In genomic region chr22:44622685-44623084, GRCh38 we compare ENCODE assay signal across 13 cellular contexts.
DNase-seq lines count a peak whose midpoint lies in the region; ATAC-seq and TF ChIP-seq lines count a peak whose summit lies in the region.
"Had no signal": no experiment of that assay in that cellular context is flagged by ENCODE, and none has a peak within 500 bp of the region (broad histone marks: within the 10 kb centered on the region; RNA-seq: fewer than 3 reads in every experiment).

No MANE protein-coding gene starts in this region.

- no peaks in the 10 kb centered on the region for H3K36me3 ChIP-seq in IMR-90 (ENCODE audit: control insufficient read depth, insufficient read depth, low read length)
- H3K36me3 ChIP-seq: BLaER1 treated with 17β-estradiol and CSF1 and Interleukin-3, amounts not matched to agents 10 nM and 100 nM; SJSA1 had no signal

- no peak overlapping the region for H3K4me3 Mint-ChIP-seq in T-helper 1 cell treated with Interleukin-12 subunit alpha and Interleukin-12 subunit beta and Interleukin-4 antibody, amounts not matched to agents 30 μg/mL and 1 μg/mL, for 36 hours
- H3K4me3 Mint-ChIP-seq in immature natural killer cell, result peak overlapping the region in 1 of 5 donors; percentile 6
- H3K4me3 Mint-ChIP-seq in progenitor cell of endocrine pancreas (ENCODE audit: low read depth), result no peak overlapping the region

- H3K4ac ChIP-seq in IMR-90 (ENCODE audit: low read depth, low read length), result no peak overlapping the region

- peaks cover 7% of the 10 kb centered on the region for H3K4me1 Mint-ChIP-seq in T-helper 1 cell treated with Interleukin-12 subunit alpha and Interleukin-12 subunit beta and Interleukin-4 antibody, amounts not matched to agents 30 μg/mL and 1 μg/mL, for 36 hours (ENCODE audit: low read depth)
- H3K4me1 Mint-ChIP-seq in immature natural killer cell (peaks cover 7 to 8% of the 10 kb centered on the region in 2 donors), progenitor cell of endocrine pancreas (ENCODE audit: low read depth) (no peaks in the 10 kb centered on the region)

- no peak overlapping the region for H3K9ac ChIP-seq in IMR-90 (ENCODE audit: low read depth, low read length)
- H3K9ac ChIP-seq: BLaER1 treated with 17β-estradiol and CSF1 and Interleukin-3, amounts not matched to agents 10 nM and 100 nM had no signal

- no peak for TF ChIP-seq POLR2A in IMR-90 (IDR thresholded peaks at IDR 0.05; ENCODE audit: low read depth, low read length)

- H4K8ac ChIP-seq in IMR-90 (ENCODE audit: low read depth in 2 of 2, low read length in 2 of 2), result no peak overlapping the region

- no peak overlapping the region for H3K27ac ChIP-seq in IMR-90 (ENCODE audit: insufficient read depth, low read length)
- H3K27ac ChIP-seq: BLaER1 treated with 17β-estradiol and CSF1 and Interleukin-3, amounts not matched to agents 10 nM and 100 nM; SJSA1 had no signal

- in situ Hi-C loops in IMR-90 (cut with MboI; ENCODE audit: low sequenced_read_pairs), result loop anchor here (5.0 to 10.0 kb wide), 2 partner anchors 308 to 535 kb away; partner anchors contain the start of gene SHISAL1

- dilution Hi-C loops in IMR-90 (cut with HindIII; ENCODE audit: low sequenced_read_pairs, unreplicated experiment), result no loop called here

- H3K9me1 ChIP-seq in IMR-90 (ENCODE audit: insufficient read depth, low read length), result peaks cover 4% of the 10 kb centered on the region

- CTCF ChIA-PET in IMR-90 (lab: Yijun Ruan, JAX), result no interaction called here

- DNase-seq in T-helper 1 cell (no peak), IMR-90 (no peak), immature natural killer cell (peak in 1 of 3 donors; percentile 30), progenitor cell of endocrine pancreas (ENCODE audit: low spot score, unreplicated experiment) (no peak), occipital lobe (lab: John Stamatoyannopoulos, UW) (no peak), NCI-H82 (lab: John Stamatoyannopoulos, UW) (no peak)
- DNase-seq: Caco-2, NCI-H1694 treated with DMSO at 0.1 percent for 48 hours had no signal

- no peaks in the 10 kb centered on the region for H3K27me3 Mint-ChIP-seq in T-helper 1 cell treated with Interleukin-12 subunit alpha and Interleukin-12 subunit beta and Interleukin-4 antibody, amounts not matched to agents 30 μg/mL and 1 μg/mL, for 36 hours (ENCODE audit: low read depth)
- H3K27me3 Mint-ChIP-seq in immature natural killer cell (ENCODE audit: low read depth in 3 of 3) (peaks cover 2 to 7% (median 4%) of the 10 kb centered on the region in 3 donors), progenitor cell of endocrine pancreas (peaks cover 29% of the 10 kb centered on the region)

- no peak overlapping the region for H3K14ac ChIP-seq in IMR-90 (replicated peaks; ENCODE audit: low read depth, low read length)

- no peaks in the 10 kb centered on the region for H3K9me3 ChIP-seq in IMR-90 (ENCODE audit: control insufficient read depth, insufficient read depth, low read length)
- H3K9me3 ChIP-seq: BLaER1 treated with 17β-estradiol and CSF1 and Interleukin-3, amounts not matched to agents 10 nM and 100 nM; SJSA1 had no signal

- H2BK120ac ChIP-seq in IMR-90 (ENCODE audit: low read depth, low read length), result no peak overlapping the region

- no peaks in the 10 kb centered on the region for H3K4me1 ChIP-seq in IMR-90 (ENCODE audit: control insufficient read depth, insufficient read depth, low read length)
- H3K4me1 ChIP-seq: SJSA1 had no signal

- no peaks in the 10 kb centered on the region for H3K79me1 ChIP-seq in IMR-90 (ENCODE audit: low read depth in 1 of 2, low read length in 2 of 2)

- peak overlapping the region; percentile 39; the same call in 1 of the 2 replicates for H2AK5ac ChIP-seq in IMR-90 (ENCODE audit: low read depth, low read length)

- POLR2A ChIA-PET in IMR-90 (lab: Charles Lee; ENCODE audit: unreplicated experiment), result no interaction called here

- H4K20me1 ChIP-seq in IMR-90 (ENCODE audit: insufficient read depth, low read length), result no peaks in the 10 kb centered on the region
- H4K20me1 ChIP-seq: BLaER1 treated with 17β-estradiol and CSF1 and Interleukin-3, amounts not matched to agents 10 nM and 100 nM had no signal

- H3K27me3 ChIP-seq in IMR-90 (ENCODE audit: control insufficient read depth, insufficient read depth, low read length), result peaks cover 4% of the 10 kb centered on the region; the same call in 1 of the 2 replicates
- H3K27me3 ChIP-seq: SJSA1 had no signal

- intact Hi-C loops in IMR-90 (cut with micrococcal nuclease), result loop anchor here (1.0 to 5.0 kb wide), 3 partner anchors 125 to 296 kb away; partner anchors contain the start of gene RTL6

- no peak for TF ChIP-seq RAD21 in IMR-90 (IDR thresholded peaks at IDR 0.05; ENCODE audit: low read length)

- no peaks in the 10 kb centered on the region for H3K36me3 Mint-ChIP-seq in T-helper 1 cell treated with Interleukin-12 subunit alpha and Interleukin-12 subunit beta and Interleukin-4 antibody, amounts not matched to agents 30 μg/mL and 1 μg/mL, for 36 hours (ENCODE audit: low read depth)
- H3K36me3 Mint-ChIP-seq in immature natural killer cell (no peaks in the 10 kb centered on the region), progenitor cell of endocrine pancreas (ENCODE audit: insufficient read depth) (no peaks in the 10 kb centered on the region)

- H3K9me3 Mint-ChIP-seq in T-helper 1 cell treated with Interleukin-12 subunit alpha and Interleukin-12 subunit beta and Interleukin-4 antibody, amounts not matched to agents 30 μg/mL and 1 μg/mL, for 36 hours, result no peaks in the 10 kb centered on the region
- H3K9me3 Mint-ChIP-seq in immature natural killer cell (no peaks in the 10 kb centered on the region), progenitor cell of endocrine pancreas (ENCODE audit: low read depth) (no peaks in the 10 kb centered on the region)

- no peak for TF ChIP-seq CTCF in IMR-90 (conservative IDR thresholded peaks at IDR 0.05; ENCODE audit: low read depth, low read length)
- TF ChIP-seq CTCF in progenitor cell of endocrine pancreas (IDR thresholded peaks at IDR 0.05; ENCODE audit: unreplicated experiment), result no peak

- no peak overlapping the region for H3K56ac ChIP-seq in IMR-90 (ENCODE audit: extremely low read depth, insufficient read depth, low read length)

- H2BK5ac ChIP-seq in IMR-90 (ENCODE audit: low read depth, low read length, poor library complexity, severe bottlenecking), result no peak overlapping the region

- no peak overlapping the region for H3K18ac ChIP-seq in IMR-90 (ENCODE audit: low read depth, low read length)

- H3K4me3 ChIP-seq in IMR-90 (ENCODE audit: insufficient read depth, low read depth, low read length), result no peak overlapping the region
- H3K4me3 ChIP-seq: BLaER1 treated with 17β-estradiol and CSF1 and Interleukin-3, amounts not matched to agents 10 nM and 100 nM; SJSA1 had no signal

- no peak overlapping the region for H4K91ac ChIP-seq in IMR-90 (ENCODE audit: insufficient read depth, low read depth, low read length)

- no TSS peak for BruUV-seq in IMR-90 (replicated peaks; lab: Mats Ljungman, UMichigan)

- peak overlapping the region; percentile 42 for H2AK9ac ChIP-seq in IMR-90 (replicated peaks; ENCODE audit: low read depth, low read length, poor library complexity)

- 80% methylated on average over 4 of the region's 11 CpGs; no CpG with 5 or more reads in 1 of the 2 experiments for WGBS in IMR-90 (ENCODE audit: extremely low coverage in 2 of 2, insufficient read length in 1 of 2), 2 experiments

- no peak overlapping the region for H3K23ac ChIP-seq in IMR-90 (ENCODE audit: low read depth, low read length)

- peak overlapping the region; percentile 21 for H2AFZ ChIP-seq in IMR-90 (replicated peaks; ENCODE audit: low read length, poor library complexity)

- H3K27ac Mint-ChIP-seq in T-helper 1 cell treated with Interleukin-12 subunit alpha and Interleukin-12 subunit beta and Interleukin-4 antibody, amounts not matched to agents 30 μg/mL and 1 μg/mL, for 36 hours, result peak overlapping the region; percentile 39
- H3K27ac Mint-ChIP-seq in immature natural killer cell (peak overlapping the region in 5 of 6 donors; percentile 83 to 97 (median 86)), progenitor cell of endocrine pancreas (peak overlapping the region; percentile 68)

- ATAC-seq in IMR-90 (ENCODE audit: low read depth) (no peak), HG03521 (IDR thresholded peaks at IDR 0.05; ENCODE audit: unreplicated experiment) (no peak)
- ATAC-seq: PC-3 had no signal

- H2BK20ac ChIP-seq in IMR-90 (ENCODE audit: low read depth, low read length), result no peak overlapping the region

- 0 out of 3 replicates have a peak overlapping the region, but pooled peaks have one; percentile 13 for H2BK15ac ChIP-seq in IMR-90 (ENCODE audit: low read depth, low read length)

- no peak overlapping the region for H4K5ac ChIP-seq in IMR-90 (ENCODE audit: low read depth, low read length)

- no peak overlapping the region for H3K4me2 ChIP-seq in IMR-90 (ENCODE audit: low read depth, low read length)
- H3K4me2 ChIP-seq: BLaER1 treated with 17β-estradiol and CSF1 and Interleukin-3, amounts not matched to agents 10 nM and 100 nM had no signal

TF ChIP-seq in IMR-90, 13 proteins besides CTCF, POLR2A, EP300 and RAD21 (continues in another document):
- TF ChIP-seq CEBPB (IDR thresholded peaks at IDR 0.05; ENCODE audit: low read depth, low read length) (no peak), NFE2L2 (IDR thresholded peaks at IDR 0.05; ENCODE audit: low read depth, low read length) (no peak), RCOR1 (IDR thresholded peaks at IDR 0.05; ENCODE audit: insufficient replicate concordance, low read length) (no peak), CHD1 (IDR thresholded peaks at IDR 0.05; ENCODE audit: low read depth, low read length) (no peak), ELK1 (IDR thresholded peaks at IDR 0.05; ENCODE audit: borderline replicate concordance, low read depth, low read length) (no peak), MAFK (IDR thresholded peaks at IDR 0.05; ENCODE audit: low read depth, low read length) (no peak), SMC3 (IDR thresholded peaks at IDR 0.05; ENCODE audit: low read depth, low read length) (no peak), BHLHE40 (IDR thresholded peaks at IDR 0.05; ENCODE audit: low read depth, low read length) (no peak), MXI1 (IDR thresholded peaks at IDR 0.05; ENCODE audit: borderline replicate concordance, low read depth, low read length) (no peak), RFX5 (IDR thresholded peaks at IDR 0.05; ENCODE audit: low read depth, low read length) (no peak), MAZ (IDR thresholded peaks at IDR 0.05; ENCODE audit: borderline replicate concordance, low read depth, low read length) (no peak)
